ENCODE assay signal across 8 cellular contexts in the genomic region with DNA sequence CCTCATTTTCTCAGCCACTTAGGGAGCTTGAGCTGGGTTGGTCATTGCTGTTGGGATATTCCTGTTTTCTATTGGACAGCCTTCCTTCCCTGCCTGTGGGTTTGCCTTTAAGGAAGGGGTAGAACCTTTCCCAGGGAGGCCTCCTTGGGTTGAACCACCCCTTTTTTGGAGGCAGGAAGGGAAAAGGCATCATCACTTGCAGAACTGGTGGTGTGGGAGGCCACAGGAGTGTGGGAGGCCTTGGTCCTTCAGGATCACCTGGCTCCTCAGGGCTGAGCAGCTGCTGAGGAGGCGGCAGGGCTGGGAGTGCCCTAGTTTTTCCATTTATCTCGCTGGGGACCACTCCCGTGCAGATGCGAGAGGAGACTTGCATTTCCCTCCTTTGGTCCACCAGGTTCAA. TPM values are rescaled to one million over a fixed set of nuclear protein-coding genes. Genes with fewer than 3 reads are reported as not detected.
A peak's percentile ranks its signal among the peaks of the same experiment; 100 is the strongest.
DNase-seq lines count a peak whose midpoint lies in the region; ATAC-seq, FAIRE-seq and TF ChIP-seq lines count a peak whose summit lies in the region.

No MANE protein-coding gene starts in this region.

- H3K4me3 ChIP-seq in PC-9, result no peak overlapping the region; the same call in 1 of the 2 replicates
- no peak overlapping the region for H3K4me3 ChIP-seq in endothelial cell of umbilical vein (replicated peaks in 1 of 3; ENCODE audit: insufficient read depth in 1 of 3, low read depth in 1 of 3, low read length in 3 of 3)

- POLR2A ChIA-PET in PC-9 (lab: Charles Lee; ENCODE audit: unreplicated experiment) (interaction anchor here (1.1 kb wide), 1 partner anchor 17 kb away, joined by 3 read pairs; no protein-coding TSS in a partner anchor), endothelial cell of umbilical vein (lab: Charles Lee) (interaction anchor here (1.4 kb wide), 1 partner anchor 9 kb away, joined by 3 read pairs; the partner anchor contains the start of gene ATXN7L2)

- intact Hi-C loops in PC-9 (cut with micrococcal nuclease; ENCODE audit: unreplicated experiment) (loop anchor here (2.0 kb wide), 1 partner anchor 230 kb away; no protein-coding TSS in a partner anchor), endothelial cell of umbilical vein (cut with micrococcal nuclease) (no loop called here), sciatic nerve (cut with DNase I) (loop anchor here (2.0 kb wide), 1 partner anchor 40 kb away; no protein-coding TSS in a partner anchor)

- peaks cover 11% of the 10 kb centered on the region for H3K4me1 ChIP-seq in PC-9 (replicated peaks; ENCODE audit: insufficient read depth)
- H3K4me1 ChIP-seq in endothelial cell of umbilical vein (ENCODE audit: control insufficient read depth, extremely low read depth, insufficient read depth, low read length), result peaks cover 15% of the 10 kb centered on the region

- BruUV-seq in PC-9 (replicated peaks; lab: Mats Ljungman, UMichigan) (no TSS peak), endothelial cell of umbilical vein (replicated peaks; lab: Mats Ljungman, UMichigan) (no TSS peak)

- H3F3A ChIP-seq in PC-9 (ENCODE audit: insufficient read depth, low read depth), result peaks cover 14% of the 10 kb centered on the region; the same call in 1 of the 2 replicates

- in situ Hi-C loops in G401 (cut with HindIII; ENCODE audit: low sequenced_read_pairs), result loop anchor here (5.0 kb wide), 1 partner anchor 44 kb away; the partner anchor contains the start of gene GPR61

- peaks cover 9% of the 10 kb centered on the region for H3K36me3 ChIP-seq in PC-9 (ENCODE audit: low read depth)
- H3K36me3 ChIP-seq in endothelial cell of umbilical vein (ENCODE audit: control insufficient read depth in 2 of 2, extremely low read depth in 1 of 2, insufficient read depth in 2 of 2, low read length in 2 of 2), result peaks cover 2 to 9% of the 10 kb centered on the region in 2 experiments

- H3K79me2 ChIP-seq in PC-9 (ENCODE audit: low read depth), result peaks cover 22% of the 10 kb centered on the region
- H3K79me2 ChIP-seq in endothelial cell of umbilical vein (ENCODE audit: control insufficient read depth, insufficient read depth, low read length), result no peaks in the 10 kb centered on the region

- H3K27ac ChIP-seq in PC-9, result no peak overlapping the region
- peak overlapping the region; percentile 42 for H3K27ac ChIP-seq in endothelial cell of umbilical vein (ENCODE audit: insufficient read depth, low read depth, low read length)

- FAIRE-seq in endothelial cell of umbilical vein (lab: Jason Lieb, UNC), result no peak

- no peaks in the 10 kb centered on the region; the same call in 1 of the 2 replicates for H4K20me1 ChIP-seq in PC-9 (ENCODE audit: insufficient read depth)
- H4K20me1 ChIP-seq in endothelial cell of umbilical vein (replicated peaks; ENCODE audit: control insufficient read depth, extremely low read depth, insufficient read depth, low read length), result no peaks in the 10 kb centered on the region

- peak overlapping the region; percentile 68 for H3K9ac ChIP-seq in endothelial cell of umbilical vein (replicated peaks; ENCODE audit: extremely low read depth, insufficient read depth, low read length)

- H3K9me1 ChIP-seq in endothelial cell of umbilical vein (replicated peaks; ENCODE audit: control insufficient read depth, extremely low read depth, insufficient read depth, low read length), result no peaks in the 10 kb centered on the region

- H3K9me3 ChIP-seq in PC-9 (ENCODE audit: insufficient read depth, low read depth), result no peaks in the 10 kb centered on the region
- H3K9me3 ChIP-seq in endothelial cell of umbilical vein (replicated peaks; ENCODE audit: control insufficient read depth, insufficient read depth, low read length), result no peaks in the 10 kb centered on the region

- no peaks in the 10 kb centered on the region for H3K27me3 ChIP-seq in PC-9 (ENCODE audit: insufficient read depth, low read depth)
- H3K27me3 ChIP-seq in endothelial cell of umbilical vein (ENCODE audit: control insufficient read depth in 2 of 2, insufficient read depth in 2 of 2, low read length in 2 of 2), result no peaks in the 10 kb centered on the region

- DNase-seq in G401 (ENCODE audit: low spot score), result peak; percentile 20
- DNase-seq in PC-9, result no peak
- no peak for DNase-seq in endothelial cell of umbilical vein (ENCODE audit: low read depth, low spot score)
- no peak for DNase-seq in sciatic nerve (ENCODE audit: low spot score)
- DNase-seq in activated gamma-delta T cell treated with Interleukin-2 at 50 U/mL for 16 hours, result no peak
- DNase-seq in superior temporal gyrus (ENCODE audit: extremely low spot score), result no peak
- no peak for DNase-seq in GM19240 (ENCODE audit: insufficient read length, low spot score)

- CTCF ChIA-PET in PC-9 (lab: Charles Lee) (interaction anchor here (0.6 to 2.1 kb wide), 3 partner anchors 39 to 401 kb away, joined by 3 to 6 read pairs (median 5); no protein-coding TSS in a partner anchor), endothelial cell of umbilical vein (lab: Charles Lee) (interaction anchor here (0.7 to 23.0 kb wide), 9 partner anchors 8 to 216 kb away, joined by 3 to 955 read pairs (median 5); partner anchors contain the start of genes AMIGO1, ATXN7L2 and GPR61)

- H3K4me2 ChIP-seq in PC-9 (peak overlapping the region; percentile 73), endothelial cell of umbilical vein (ENCODE audit: insufficient read depth, low read length) (peak overlapping the region; percentile 21)

- no peak for TF ChIP-seq POLR2A in endothelial cell of umbilical vein (IDR thresholded peaks at IDR 0.05; ENCODE audit: low read depth, low read length)

- dilution Hi-C loops in endothelial cell of umbilical vein (cut with MboI; ENCODE audit: extremely low pct_ligation_motif_present, low sequenced_read_pairs), result no loop called here

- H2AFZ ChIP-seq in PC-9 (peak overlapping the region; percentile 90; the same call in 1 of the 2 replicates), endothelial cell of umbilical vein (ENCODE audit: low read depth, low read length) (peak overlapping the region; percentile 93)

- peak; percentile 1 for ATAC-seq in sciatic nerve
- ATAC-seq in GM21786 (IDR thresholded peaks at IDR 0.05; ENCODE audit: unreplicated experiment), result no peak

- H3K9me2 ChIP-seq in PC-9 (ENCODE audit: insufficient read depth), result no peaks in the 10 kb centered on the region

- TF ChIP-seq CTCF in PC-9 (conservative IDR thresholded peaks at IDR 0.05) (no peak), endothelial cell of umbilical vein (IDR thresholded peaks at IDR 0.05; ENCODE audit: extremely low read depth in 1 of 2, insufficient read depth in 1 of 2, low read depth in 1 of 2, low read length in 2 of 2) (no peak)

RNA-seq across cellular contexts. Expression of gene CYB561D1, which starts 0.7 kb away (rescaled TPM):
- total RNA-seq in G401 (2014; rRNA removed; shearing (Covaris generic)), result 0.31 and 3.1 TPM in 2 replicates
- 11.6 and 11.7 TPM in 2 replicates for total RNA-seq in PC-9 (2021)
- total RNA-seq in endothelial cell of umbilical vein, result 6.9 and 7.3 TPM in 2 replicates
- polyA plus RNA-seq in endothelial cell of umbilical vein, result 7.2 and 9.2 TPM in 2 replicates
- polyA plus RNA-seq in endothelial cell of umbilical vein (2011; cell fraction: cytosol; rRNA removed), result 5.3 and 6.3 TPM in 2 replicates
- 7.0 and 7.2 TPM in 2 replicates for polyA plus RNA-seq in endothelial cell of umbilical vein (2011; cell fraction: nucleus; rRNA removed)
- 5.4 and 5.6 TPM in 2 replicates for polyA plus RNA-seq in endothelial cell of umbilical vein (2012)
- 8.8 and 18.9 TPM in 2 replicates for polyA minus RNA-seq in endothelial cell of umbilical vein
- 2.4 TPM for polyA minus RNA-seq in endothelial cell of umbilical vein (2011; cell fraction: cytosol; rRNA and poly(A)+ RNA removed)
- polyA minus RNA-seq in endothelial cell of umbilical vein (2011; cell fraction: nucleus; rRNA and poly(A)+ RNA removed), result 4.2 and 5.4 TPM in 2 replicates
- total RNA-seq in sciatic nerve, result 7.6 TPM

RNA-seq across cellular contexts. Expression of gene ATXN7L2, which starts 9.5 kb away (rescaled TPM):
- 2.9 and 6.8 TPM in 2 replicates for total RNA-seq in G401 (2014; rRNA removed; shearing (Covaris generic))
- 4.7 and 5.7 TPM in 2 replicates for total RNA-seq in PC-9 (2021)
- 3.8 and 4.4 TPM in 2 replicates for total RNA-seq in endothelial cell of umbilical vein
- 4.9 and 5.7 TPM in 2 replicates for polyA plus RNA-seq in endothelial cell of umbilical vein
- 2.6 and 3.5 TPM in 2 replicates for polyA plus RNA-seq in endothelial cell of umbilical vein (2011; cell fraction: cytosol; rRNA removed)
- 15.2 and 17.3 TPM in 2 replicates for polyA plus RNA-seq in endothelial cell of umbilical vein (2011; cell fraction: nucleus; rRNA removed)
- polyA plus RNA-seq in endothelial cell of umbilical vein (2012), result 1.8 and 3.3 TPM in 2 replicates
- polyA minus RNA-seq in endothelial cell of umbilical vein, result 2.8 and 3.6 TPM in 2 replicates
- polyA minus RNA-seq in endothelial cell of umbilical vein (2011; cell fraction: cytosol; rRNA and poly(A)+ RNA removed), result 5.6 TPM
- polyA minus RNA-seq in endothelial cell of umbilical vein (2011; cell fraction: nucleus; rRNA and poly(A)+ RNA removed), result 8.6 and 12.9 TPM in 2 replicates
- total RNA-seq in sciatic nerve, result 5.0 TPM

RNA-seq across cellular contexts. Expression of gene AMIGO1, which starts 16.3 kb away (rescaled TPM):
- total RNA-seq in G401 (2014; rRNA removed; shearing (Covaris generic)), result 0.07 and 0.25 TPM in 2 replicates
- 4.1 and 4.2 TPM in 2 replicates for total RNA-seq in PC-9 (2021)
- 0.78 and 0.88 TPM in 2 replicates for total RNA-seq in endothelial cell of umbilical vein
- polyA plus RNA-seq in endothelial cell of umbilical vein, result 0.67 and 0.80 TPM in 2 replicates
- 0.50 and 0.61 TPM in 2 replicates for polyA plus RNA-seq in endothelial cell of umbilical vein (2011; cell fraction: cytosol; rRNA removed)
- 0.37 and 0.52 TPM in 2 replicates for polyA plus RNA-seq in endothelial cell of umbilical vein (2011; cell fraction: nucleus; rRNA removed)
- polyA plus RNA-seq in endothelial cell of umbilical vein (2012), result 1.00 and 1.3 TPM in 2 replicates
- 1.2 and 1.3 TPM in 2 replicates for polyA minus RNA-seq in endothelial cell of umbilical vein
- 0.51 TPM for polyA minus RNA-seq in endothelial cell of umbilical vein (2011; cell fraction: cytosol; rRNA and poly(A)+ RNA removed)
- polyA minus RNA-seq in endothelial cell of umbilical vein (2011; cell fraction: nucleus; rRNA and poly(A)+ RNA removed), result 0.43 and 0.53 TPM in 2 replicates
- 15.6 TPM for total RNA-seq in sciatic nerve

RNA-seq across cellular contexts. Expression of gene SYPL2, which starts 26.9 kb away (rescaled TPM):
- total RNA-seq in G401 (2014; rRNA removed; shearing (Covaris generic)), result not detected in 2 replicates
- 0.09 and 0.28 TPM in 2 replicates for total RNA-seq in PC-9 (2021)
- not detected in 2 replicates for total RNA-seq in endothelial cell of umbilical vein
- polyA plus RNA-seq in endothelial cell of umbilical vein, result 0.02 TPM in 1 of 2 replicates, not detected in the other
- polyA plus RNA-seq in endothelial cell of umbilical vein (2011; cell fraction: cytosol; rRNA removed), result not detected in 2 replicates
- not detected in 2 replicates for polyA plus RNA-seq in endothelial cell of umbilical vein (2011; cell fraction: nucleus; rRNA removed)
- polyA plus RNA-seq in endothelial cell of umbilical vein (2012), result not detected in 2 replicates
- not detected in 2 replicates for polyA minus RNA-seq in endothelial cell of umbilical vein
- 0.82 TPM for polyA minus RNA-seq in endothelial cell of umbilical vein (2011; cell fraction: cytosol; rRNA and poly(A)+ RNA removed)
- polyA minus RNA-seq in endothelial cell of umbilical vein (2011; cell fraction: nucleus; rRNA and poly(A)+ RNA removed), result not detected in 2 replicates
- total RNA-seq in sciatic nerve, result 4.2 TPM

RNA-seq across cellular contexts. Expression of gene GPR61, which starts 46.4 kb away (rescaled TPM):
- total RNA-seq in G401 (2014; rRNA removed; shearing (Covaris generic)), result not detected in 2 replicates
- not detected in 2 replicates for total RNA-seq in PC-9 (2021)
- total RNA-seq in endothelial cell of umbilical vein, result not detected in 2 replicates
- not detected in 2 replicates for polyA plus RNA-seq in endothelial cell of umbilical vein
- polyA plus RNA-seq in endothelial cell of umbilical vein (2011; cell fraction: cytosol; rRNA removed), result not detected in 2 replicates
- not detected in 2 replicates for polyA plus RNA-seq in endothelial cell of umbilical vein (2011; cell fraction: nucleus; rRNA removed)
- polyA plus RNA-seq in endothelial cell of umbilical vein (2012), result not detected in 2 replicates
- polyA minus RNA-seq in endothelial cell of umbilical vein, result not detected in 2 replicates
- polyA minus RNA-seq in endothelial cell of umbilical vein (2011; cell fraction: cytosol; rRNA and poly(A)+ RNA removed), result not detected
- polyA minus RNA-seq in endothelial cell of umbilical vein (2011; cell fraction: nucleus; rRNA and poly(A)+ RNA removed), result 0.63 TPM in 1 of 2 replicates, not detected in the other
- total RNA-seq in sciatic nerve, result not detected
